In genomic region chr2:61758991-61759390, GRCh38 we compare ENCODE assay signal across 17 cellular contexts.
A peak's percentile ranks its signal among the peaks of the same experiment; 100 is the strongest.
DNase-seq lines count a peak whose midpoint lies in the region; ATAC-seq, FAIRE-seq and TF ChIP-seq lines count a peak whose summit lies in the region.
"Had no signal": no experiment of that assay in that cellular context is flagged by ENCODE, and none has a peak within 500 bp of the region (broad histone marks: within the 10 kb centered on the region; RNA-seq: fewer than 3 reads in every experiment).

No MANE protein-coding gene starts in this region.

- no peaks in the 10 kb centered on the region for H3K79me1 ChIP-seq in neuronal stem cell (ENCODE audit: low read depth, low read length)

- 82 to 83% methylated on average over 5 of the region's 5 CpGs for WGBS in sigmoid colon, 2 donors
- no CpG with 5 or more reads among the region's 5 CpGs for WGBS in neuronal stem cell (ENCODE audit: extremely low coverage in 2 of 2, insufficient read length in 2 of 2, insufficient replicate concordance in 1 of 2), 2 donors

- H3K4ac ChIP-seq in neuronal stem cell (ENCODE audit: low read length), result no peak overlapping the region

- no peaks in the 10 kb centered on the region for H3K27me3 ChIP-seq in astrocyte (ENCODE audit: insufficient read depth, low read length)
- no peaks in the 10 kb centered on the region for H3K27me3 ChIP-seq in foreskin keratinocyte
- no peaks in the 10 kb centered on the region for H3K27me3 ChIP-seq in sigmoid colon
- no peaks in the 10 kb centered on the region for H3K27me3 ChIP-seq in neural progenitor cell
- H3K27me3 ChIP-seq in neuronal stem cell (ENCODE audit: control insufficient read depth in 3 of 3, insufficient read depth in 3 of 3, low read depth in 1 of 3, low read length in 3 of 3), result no peaks in the 10 kb centered on the region
- H3K27me3 ChIP-seq: BLaER1, Peyer's patch had no signal

- H3K36me3 ChIP-seq in astrocyte (ENCODE audit: insufficient read depth, low read length) (no peaks in the 10 kb centered on the region), sigmoid colon (no peaks in the 10 kb centered on the region), neural progenitor cell (no peaks in the 10 kb centered on the region), neuronal stem cell (replicated peaks in 1 of 2; ENCODE audit: control insufficient read depth in 2 of 2, insufficient read depth in 2 of 2, low read length in 2 of 2) (no peaks in the 10 kb centered on the region)
- H3K36me3 ChIP-seq: BLaER1, Peyer's patch, prostate gland had no signal

- H3K4me1 Mint-ChIP-seq in HFFc6 (ENCODE audit: low read depth) (peaks cover 31% of the 10 kb centered on the region), astrocyte (ENCODE audit: low read depth, unreplicated experiment) (peaks cover 7% of the 10 kb centered on the region), neural progenitor cell (peaks cover 3% of the 10 kb centered on the region)
- H3K4me1 Mint-ChIP-seq: central memory CD8-positive, alpha-beta T cell had no signal

- CTCF ChIA-PET in GM10248 (lab: Yijun Ruan, JAX), result no interaction called here

- H3K4me3 Mint-ChIP-seq in HFFc6, result no peak overlapping the region
- no peak overlapping the region for H3K4me3 Mint-ChIP-seq in astrocyte (ENCODE audit: unreplicated experiment)
- H3K4me3 Mint-ChIP-seq in neural progenitor cell, result no peak overlapping the region
- H3K4me3 Mint-ChIP-seq: central memory CD8-positive, alpha-beta T cell; stimulated activated effector memory CD8-positive, alpha-beta T cell treated with anti-CD3 and anti-CD28 coated beads, Interleukin-12 subunit alpha, Interleukin-12 subunit beta, amount 100 ng/mL, for 72 hours had no signal

- no peak overlapping the region for H4K91ac ChIP-seq in neuronal stem cell (ENCODE audit: low read depth, low read length, poor library complexity)

- H4K20me1 ChIP-seq in astrocyte (ENCODE audit: insufficient read depth, low read length) (no peaks in the 10 kb centered on the region), neural progenitor cell (ENCODE audit: low read depth) (no peaks in the 10 kb centered on the region)
- H4K20me1 ChIP-seq: BLaER1 had no signal

- DNase-seq in AG08396 (ENCODE audit: low spot score) (peak; percentile 62), HFFc6 (no peak), astrocyte (ENCODE audit: low read depth) (peak; percentile 71), foreskin keratinocyte (peak; percentile 57 to 65), sigmoid colon (no peak), GM10248 (ENCODE audit: extremely low spot score) (no peak), neural progenitor cell (ENCODE audit: low spot score) (no peak), neuronal stem cell (ENCODE audit: low spot score) (no peak)
- DNase-seq: NCI-H1092 treated with DMSO at 0.1 percent for 48 hours; NCI-H510A; Peyer's patch; stimulated activated CD4-positive, alpha-beta T cell treated with anti-CD3 and anti-CD28 coated beads, Interleukin-2, amount 100 ng/mL, for 48 hours had no signal

- peak overlapping the region; percentile 21 for H3K4me2 ChIP-seq in astrocyte (ENCODE audit: low read length)
- H3K4me2 ChIP-seq in neural progenitor cell, result no peak overlapping the region
- no peak overlapping the region for H3K4me2 ChIP-seq in neuronal stem cell (ENCODE audit: insufficient read depth, low read length, poor library complexity, severe bottlenecking)
- H3K4me2 ChIP-seq: BLaER1 had no signal

- H3K27me3 Mint-ChIP-seq in HFFc6 (ENCODE audit: insufficient read depth), result peaks cover 4% of the 10 kb centered on the region
- no peaks in the 10 kb centered on the region for H3K27me3 Mint-ChIP-seq in astrocyte (ENCODE audit: low read depth, unreplicated experiment)
- peaks cover 3% of the 10 kb centered on the region for H3K27me3 Mint-ChIP-seq in neural progenitor cell (ENCODE audit: insufficient read depth, low read depth)
- H3K27me3 Mint-ChIP-seq: central memory CD8-positive, alpha-beta T cell had no signal

- H3K79me2 ChIP-seq in astrocyte (ENCODE audit: insufficient read depth, low read length) (peaks cover 3% of the 10 kb centered on the region), neural progenitor cell (ENCODE audit: low read depth) (peaks cover 10% of the 10 kb centered on the region)

- H3K9ac ChIP-seq in astrocyte (ENCODE audit: low read length), result no peak overlapping the region
- no peak overlapping the region for H3K9ac ChIP-seq in neural progenitor cell
- no peak overlapping the region for H3K9ac ChIP-seq in neuronal stem cell (ENCODE audit: low read depth, low read length, poor library complexity)
- H3K9ac ChIP-seq: BLaER1 had no signal

- H3K9me3 ChIP-seq in astrocyte (ENCODE audit: insufficient read depth, low read depth, low read length) (no peaks in the 10 kb centered on the region), sigmoid colon (no peaks in the 10 kb centered on the region), neural progenitor cell (ENCODE audit: low read depth) (no peaks in the 10 kb centered on the region), neuronal stem cell (replicated peaks in 1 of 2; ENCODE audit: control insufficient read depth in 2 of 2, insufficient read depth in 1 of 2, low read depth in 1 of 2, low read length in 2 of 2) (peaks cover 0 to 2% of the 10 kb centered on the region in 2 donors)
- H3K9me3 ChIP-seq: Peyer's patch, prostate gland had no signal

- H3K27ac Mint-ChIP-seq in HFFc6 (peak overlapping the region; percentile 47; the same call in 1 of the 2 replicates), astrocyte (ENCODE audit: unreplicated experiment) (peak overlapping the region; percentile 3), neural progenitor cell (no peak overlapping the region)
- H3K27ac Mint-ChIP-seq: stimulated activated effector memory CD8-positive, alpha-beta T cell treated with anti-CD3 and anti-CD28 coated beads, Interleukin-12 subunit alpha, Interleukin-12 subunit beta, amount 100 ng/mL, for 72 hours had no signal

- TF ChIP-seq EP300 in sigmoid colon (IDR thresholded peaks at IDR 0.05), result no peak

- H3K4me1 ChIP-seq in astrocyte (ENCODE audit: insufficient read depth, low read length) (peaks cover 7% of the 10 kb centered on the region), foreskin keratinocyte (peaks cover 23% of the 10 kb centered on the region), sigmoid colon (peaks cover 0 to 10% (median 5%) of the 10 kb centered on the region in 4 donors), neural progenitor cell (no peaks in the 10 kb centered on the region), neuronal stem cell (ENCODE audit: control insufficient read depth in 2 of 2, insufficient read depth in 1 of 2, low read depth in 1 of 2, low read length in 2 of 2) (peaks cover 0 to 4% of the 10 kb centered on the region in 2 donors)
- H3K4me1 ChIP-seq: prostate gland had no signal

- H2AFZ ChIP-seq in astrocyte (ENCODE audit: low read depth, low read length) (no peak overlapping the region), neural progenitor cell (replicated peaks) (no peak overlapping the region), neuronal stem cell (ENCODE audit: low read length) (no peak overlapping the region)

- H3K14ac ChIP-seq in neuronal stem cell (ENCODE audit: low read length), result no peak overlapping the region

- H2BK15ac ChIP-seq in neuronal stem cell (ENCODE audit: low read length), result no peak overlapping the region

- no peak for ATAC-seq in foreskin keratinocyte
- ATAC-seq: esophagus mucosa; stimulated activated effector memory CD8-positive, alpha-beta T cell treated with anti-CD3 and anti-CD28 coated beads, Interleukin-12 subunit alpha, Interleukin-12 subunit beta, amount 100 ng/mL, for 72 hours had no signal

- H3K9me3 Mint-ChIP-seq in HFFc6 (no peaks in the 10 kb centered on the region), astrocyte (ENCODE audit: unreplicated experiment) (peaks cover 10% of the 10 kb centered on the region), neural progenitor cell (peaks cover 4% of the 10 kb centered on the region)
- H3K9me3 Mint-ChIP-seq: stimulated activated effector memory CD8-positive, alpha-beta T cell treated with anti-CD3 and anti-CD28 coated beads, Interleukin-12 subunit alpha, Interleukin-12 subunit beta, amount 100 ng/mL, for 72 hours had no signal

- H2AK5ac ChIP-seq in neuronal stem cell (ENCODE audit: low read depth, low read length), result no peak overlapping the region

- H2BK120ac ChIP-seq in neuronal stem cell (ENCODE audit: low read depth, low read length), result no peak overlapping the region

- no peak for FAIRE-seq in astrocyte (lab: Jason Lieb, UNC)

- no peak for TF ChIP-seq CTCF in HFFc6 (IDR thresholded peaks at IDR 0.05)
- no peak for TF ChIP-seq CTCF in astrocyte (IDR thresholded peaks at IDR 0.05; ENCODE audit: insufficient read depth, low read depth, low read length)
- TF ChIP-seq CTCF in foreskin keratinocyte (conservative IDR thresholded peaks at IDR 0.05), result no peak
- TF ChIP-seq CTCF in sigmoid colon (IDR thresholded peaks at IDR 0.05), result no peak
- TF ChIP-seq CTCF in GM10248 (IDR thresholded peaks at IDR 0.05; ENCODE audit: control extremely low read depth, extremely low read depth, low read depth, missing control alignments), result no peak
- TF ChIP-seq CTCF in neural progenitor cell (IDR thresholded peaks at IDR 0.05), result no peak

- H3K18ac ChIP-seq in neuronal stem cell (ENCODE audit: low read length), result no peak overlapping the region

- intact Hi-C loops in sigmoid colon (cut with DNase I), result no loop called here

- POLR2A ChIA-PET in GM10248 (lab: Yijun Ruan, JAX), result no interaction called here

- H3K4me3 ChIP-seq in astrocyte (ENCODE audit: insufficient read depth, low read depth, low read length) (no peak overlapping the region), sigmoid colon (no peak overlapping the region), neural progenitor cell (no peak overlapping the region), neuronal stem cell (ENCODE audit: low read length in 2 of 2) (no peak overlapping the region)
- H3K4me3 ChIP-seq: BLaER1, Peyer's patch, prostate gland had no signal

- H3F3A ChIP-seq in neural progenitor cell (ENCODE audit: low read depth), result peaks cover 9% of the 10 kb centered on the region

- H4K8ac ChIP-seq in neuronal stem cell (ENCODE audit: low read depth, low read length), result no peak overlapping the region

- no peaks in the 10 kb centered on the region for H3K36me3 Mint-ChIP-seq in HFFc6 (ENCODE audit: low read depth)
- peaks cover 3% of the 10 kb centered on the region for H3K36me3 Mint-ChIP-seq in astrocyte (ENCODE audit: low read depth, unreplicated experiment)
- H3K36me3 Mint-ChIP-seq in neural progenitor cell, result peaks cover 2% of the 10 kb centered on the region

- no peak overlapping the region for H2BK5ac ChIP-seq in neuronal stem cell (ENCODE audit: low read length)

- H3K23ac ChIP-seq in neuronal stem cell (ENCODE audit: low read depth, low read length, poor library complexity), result no peak overlapping the region

- no peak for TF ChIP-seq POLR2A in sigmoid colon (IDR thresholded peaks at IDR 0.05)

- no peak overlapping the region for H2BK12ac ChIP-seq in neuronal stem cell (ENCODE audit: low read length)

- no peak overlapping the region for H3K27ac ChIP-seq in astrocyte (ENCODE audit: low read depth, low read length)
- H3K27ac ChIP-seq in foreskin keratinocyte, result no peak overlapping the region
- no peak overlapping the region for H3K27ac ChIP-seq in sigmoid colon
- no peak overlapping the region for H3K27ac ChIP-seq in neural progenitor cell
- no peak overlapping the region for H3K27ac ChIP-seq in neuronal stem cell (replicated peaks; ENCODE audit: low read length)
- H3K27ac ChIP-seq: BLaER1, Peyer's patch, prostate gland had no signal

Comparison
In these comparisons a context has a peak if more than half of its experiments do, and no peak if none do; other contexts are left out.
1. DNase-seq: peak in AG08396 (single experiment), astrocyte (single experiment) and foreskin keratinocyte (2 of 2); none in HFFc6 (single experiment), sigmoid colon (single experiment), GM10248 (single experiment), neural progenitor cell (single experiment) and neuronal stem cell (single experiment).